Comparison of ENCODE assay signal across 8 cellular contexts in genomic region chr15:49620658-49621326, GRCh38. TPM values are rescaled to one million over a fixed set of nuclear protein-coding genes. Genes with fewer than 3 reads are reported as not detected.
A peak's percentile ranks its signal among the peaks of the same experiment; 100 is the strongest.
DNase-seq lines count a peak whose midpoint lies in the region; ATAC-seq and TF ChIP-seq lines count a peak whose summit lies in the region.

DTWD1 (plus strand) TSS chr15:49621048; CDS start chr15:49625168, 4,120 bp downstream.
FAM227B (minus strand) TSS chr15:49620818; CDS start chr15:49615171, 5,647 bp downstream.

- H3K4me3 ChIP-seq in LNCaP clone FGC (ENCODE audit: low read depth, low read length) (peak within 1 kb of the TSS; percentile 75), fibroblast of pulmonary artery (replicated peaks; ENCODE audit: low read depth, low read length) (peak within 1 kb of the TSS; percentile 82)

- intact Hi-C loops in activated T-helper 2 cell treated with anti-CD3 and anti-CD28 coated beads, Interferon-gamma antibody, Interleukin-2, Interleukin-4, amounts not matched to agents 10 μg/mL and 5 μg/mL and 100 μg/mL, durations not matched to agents 14 hours and 24 hours and 36 hours (cut with micrococcal nuclease) = loop anchor here (2.0 to 5.0 kb wide), 6 partner anchors 333 to 1288 kb away; partner anchors contain the start of genes COPS2, DUT and GABPB1

- peak within 1 kb of the TSS; percentile 91 for H3K27ac Mint-ChIP-seq in activated T-helper 2 cell treated with anti-CD3 and anti-CD28 coated beads, Interferon-gamma antibody, Interleukin-2, Interleukin-4, amounts not matched to agents 10 μg/mL and 5 μg/mL and 100 μg/mL, durations not matched to agents 14 hours and 24 hours and 36 hours
- peak within 1 kb of the TSS; percentile 91 to 97 for H3K27ac Mint-ChIP-seq in natural killer cell treated with Interleukin-12 subunit alpha and Interleukin-12 subunit beta and Interleukin-15 and Interleukin-18, amount 100 ng/mL, for 72 hours

- H3K27me3 Mint-ChIP-seq in activated T-helper 2 cell treated with anti-CD3 and anti-CD28 coated beads, Interferon-gamma antibody, Interleukin-2, Interleukin-4, amounts not matched to agents 10 μg/mL and 5 μg/mL and 100 μg/mL, durations not matched to agents 14 hours and 24 hours and 36 hours (ENCODE audit: low read depth) = no peaks in the 10 kb centered on the region
- H3K27me3 Mint-ChIP-seq in natural killer cell treated with Interleukin-12 subunit alpha and Interleukin-12 subunit beta and Interleukin-15 and Interleukin-18, amount 100 ng/mL, for 72 hours = no peaks in the 10 kb centered on the region

- ATAC-seq in natural killer cell treated with Interleukin-12 subunit alpha and Interleukin-12 subunit beta and Interleukin-15 and Interleukin-18, amount 100 ng/mL, for 72 hours = peak; percentile 100

- peaks cover 15% of the 10 kb centered on the region for H3K9me3 Mint-ChIP-seq in activated T-helper 2 cell treated with anti-CD3 and anti-CD28 coated beads, Interferon-gamma antibody, Interleukin-2, Interleukin-4, amounts not matched to agents 10 μg/mL and 5 μg/mL and 100 μg/mL, durations not matched to agents 14 hours and 24 hours and 36 hours
- H3K9me3 Mint-ChIP-seq in natural killer cell treated with Interleukin-12 subunit alpha and Interleukin-12 subunit beta and Interleukin-15 and Interleukin-18, amount 100 ng/mL, for 72 hours = no peaks in the 10 kb centered on the region

- peak; percentile 97 for DNase-seq in EL
- peak; percentile 98 for DNase-seq in H4 (ENCODE audit: low spot score)
- peak; percentile 96 for DNase-seq in LNCaP clone FGC (ENCODE audit: low read depth)
- peak; percentile 100 for DNase-seq in RPMI8226
- peak; percentile 93 for DNase-seq in activated T-helper 2 cell treated with anti-CD3 and anti-CD28 coated beads, Interferon-gamma antibody, Interleukin-2, Interleukin-4, amounts not matched to agents 10 μg/mL and 5 μg/mL and 100 μg/mL, durations not matched to agents 14 hours and 24 hours and 36 hours (ENCODE audit: low spot score)
- DNase-seq in fibroblast of pulmonary artery (ENCODE audit: low read depth) = peak; percentile 99
- peak; percentile 95 for DNase-seq in natural killer cell treated with Interleukin-12 subunit alpha and Interleukin-12 subunit beta and Interleukin-15 and Interleukin-18, amount 100 ng/mL, for 72 hours (ENCODE audit: low spot score)
- peak; percentile 92 for DNase-seq in stimulated activated naive CD4-positive, alpha-beta T cell treated with Interleukin-2 at 50 U/mL for 16 hours (lab: John Stamatoyannopoulos, UW)

- peaks cover 39% of the 10 kb centered on the region for H3K4me1 Mint-ChIP-seq in activated T-helper 2 cell treated with anti-CD3 and anti-CD28 coated beads, Interferon-gamma antibody, Interleukin-2, Interleukin-4, amounts not matched to agents 10 μg/mL and 5 μg/mL and 100 μg/mL, durations not matched to agents 14 hours and 24 hours and 36 hours (ENCODE audit: low read depth)
- H3K4me1 Mint-ChIP-seq in natural killer cell treated with Interleukin-12 subunit alpha and Interleukin-12 subunit beta and Interleukin-15 and Interleukin-18, amount 100 ng/mL, for 72 hours (ENCODE audit: low read depth in 2 of 2) = peaks cover 23 to 31% of the 10 kb centered on the region in 2 donors

- TF ChIP-seq CTCF in LNCaP clone FGC (IDR thresholded peaks at IDR 0.05; ENCODE audit: control insufficient read depth, extremely low read depth, insufficient read depth) (no peak), fibroblast of pulmonary artery (IDR thresholded peaks at IDR 0.05; ENCODE audit: low read length, missing control alignments) (no peak)

- peaks cover 25% of the 10 kb centered on the region for H3K36me3 Mint-ChIP-seq in activated T-helper 2 cell treated with anti-CD3 and anti-CD28 coated beads, Interferon-gamma antibody, Interleukin-2, Interleukin-4, amounts not matched to agents 10 μg/mL and 5 μg/mL and 100 μg/mL, durations not matched to agents 14 hours and 24 hours and 36 hours (ENCODE audit: low read depth)
- H3K36me3 Mint-ChIP-seq in natural killer cell treated with Interleukin-12 subunit alpha and Interleukin-12 subunit beta and Interleukin-15 and Interleukin-18, amount 100 ng/mL, for 72 hours = peaks cover 9% of the 10 kb centered on the region

- H3K4me3 Mint-ChIP-seq in activated T-helper 2 cell treated with anti-CD3 and anti-CD28 coated beads, Interferon-gamma antibody, Interleukin-2, Interleukin-4, amounts not matched to agents 10 μg/mL and 5 μg/mL and 100 μg/mL, durations not matched to agents 14 hours and 24 hours and 36 hours (ENCODE audit: low read depth) = peak within 1 kb of the TSS; percentile 90
- peak within 1 kb of the TSS; percentile 87 for H3K4me3 Mint-ChIP-seq in natural killer cell treated with Interleukin-12 subunit alpha and Interleukin-12 subunit beta and Interleukin-15 and Interleukin-18, amount 100 ng/mL, for 72 hours

RNA-seq across cellular contexts. Expression of gene DTWD1, which starts in this region (rescaled TPM):
- 20.6 and 35.3 TPM in 2 replicates for total RNA-seq in H4 (2014; rRNA removed; shearing (Covaris generic))
- total RNA-seq in activated T-helper 2 cell treated with anti-CD3 and anti-CD28 coated beads, Interferon-gamma antibody, Interleukin-2, Interleukin-4, amounts not matched to agents 10 μg/mL and 5 μg/mL and 100 μg/mL, durations not matched to agents 14 hours and 24 hours and 36 hours = 22.0 and 24.0 TPM in 2 replicates
- 10 to 100 TPM; 11.4 to 12.1 TPM for total RNA-seq in natural killer cell treated with Interleukin-12 subunit alpha and Interleukin-12 subunit beta and Interleukin-15 and Interleukin-18, amount 100 ng/mL, for 72 hours

RNA-seq across cellular contexts. Expression of gene FAM227B, which starts in this region (rescaled TPM):
- total RNA-seq in H4 (2014; rRNA removed; shearing (Covaris generic)) = 1.9 and 2.1 TPM in 2 replicates
- 2.7 and 3.1 TPM in 2 replicates for total RNA-seq in activated T-helper 2 cell treated with anti-CD3 and anti-CD28 coated beads, Interferon-gamma antibody, Interleukin-2, Interleukin-4, amounts not matched to agents 10 μg/mL and 5 μg/mL and 100 μg/mL, durations not matched to agents 14 hours and 24 hours and 36 hours
- 1 to 10 TPM; 1.5 to 2.6 TPM for total RNA-seq in natural killer cell treated with Interleukin-12 subunit alpha and Interleukin-12 subunit beta and Interleukin-15 and Interleukin-18, amount 100 ng/mL, for 72 hours

Comparison
In these comparisons a context has a peak if more than half of its experiments do, and no peak if none do; other contexts are left out.
1. Peak in every context shown above with its lines: DNase-seq, ATAC-seq and H3K4me3 ChIP-seq.